1 cellular context compared by ENCODE assay signal in genomic region chr6:26956078-26956600, GRCh38.
A peak's percentile ranks its signal among the peaks of the same experiment; 100 is the strongest.
TF ChIP-seq lines count a peak whose summit lies in the region.

No MANE protein-coding gene starts in this region.

TF ChIP-seq in H1, 55 proteins besides CTCF, POLR2A, EP300 and RAD21 (continued from another document):
- TF ChIP-seq SIN3A (conservative IDR thresholded peaks at IDR 0.05 in 1 of 2, IDR thresholded peaks at IDR 0.05 in 1 of 2; ENCODE audit: low read depth in 1 of 2, low read length in 2 of 2) = 0 out of 4 replicates have a peak, but pooled peaks of 1 of the 2 experiments have one; percentile 1
- TF ChIP-seq SP1 (IDR thresholded peaks at IDR 0.05; ENCODE audit: low read depth, low read length) = peak; percentile 77
- TF ChIP-seq ATF2 (IDR thresholded peaks at IDR 0.05; ENCODE audit: low read length) = peak; percentile 42; the same call in 1 of the 2 replicates
